Comparison of ENCODE assay signal across 6 cellular contexts in the genomic region with DNA sequence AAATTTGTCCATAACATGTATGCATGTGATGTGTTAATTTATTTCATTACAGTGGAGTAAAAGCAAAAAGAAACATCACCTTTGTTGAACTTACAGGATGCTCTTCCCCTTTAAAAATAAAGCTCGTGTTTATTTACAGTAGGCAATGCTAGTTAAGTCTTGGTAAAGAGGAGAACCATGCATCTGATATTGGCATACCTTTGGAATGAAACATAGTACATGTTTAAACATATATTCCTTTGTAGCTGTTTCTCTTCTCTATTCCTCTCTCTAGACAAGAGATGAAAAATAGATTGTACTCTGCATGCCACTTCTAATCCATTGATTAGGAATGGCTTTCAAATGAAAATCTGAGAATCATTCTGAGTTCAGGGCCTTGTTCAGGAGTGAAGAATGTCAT.
"Had no signal": no experiment of that assay in that cellular context is flagged by ENCODE, and none has a peak within 500 bp of the region (broad histone marks: within the 10 kb centered on the region; RNA-seq: fewer than 3 reads in every experiment).

No MANE protein-coding gene starts in this region.

- H3K4me3 Mint-ChIP-seq: GM23338, H9, IgD-negative memory B cell had no signal

- H3K4me3 ChIP-seq: GM23338 had no signal

- H2AFZ ChIP-seq: GM23338 had no signal

- ATAC-seq: GM23338, HepG2 had no signal

- H3K27me3 Mint-ChIP-seq: IgD-negative memory B cell had no signal

- DNase-seq: H9, HCEC 1CT had no signal

- H3K4me1 Mint-ChIP-seq: GM23338, IgD-negative memory B cell had no signal

- H3K36me3 Mint-ChIP-seq: IgD-negative memory B cell had no signal

- H3K9me3 Mint-ChIP-seq: H9 had no signal

- H3K4me2 ChIP-seq: GM23338 had no signal

- H3K27ac ChIP-seq: HL-60 had no signal

- H3K27ac Mint-ChIP-seq: GM23338, H9, IgD-negative memory B cell had no signal
